In genomic region chr4:128825226-128825625, GRCh38 we compare ENCODE assay signal across 14 cellular contexts. TPM values are rescaled to one million over a fixed set of nuclear protein-coding genes. Genes with fewer than 3 reads are reported as not detected.
DNase-seq lines count a peak whose midpoint lies in the region; ATAC-seq and TF ChIP-seq lines count a peak whose summit lies in the region.
"Had no signal": no experiment of that assay in that cellular context is flagged by ENCODE, and none has a peak within 500 bp of the region (broad histone marks: within the 10 kb centered on the region; RNA-seq: fewer than 3 reads in every experiment).

No MANE protein-coding gene starts in this region.

- POLR2A ChIA-PET in RWPE1 (lab: Yijun Ruan, JAX; ENCODE audit: low non-redundant PET), result no interaction called here

- no peaks in the 10 kb centered on the region for H3K36me3 ChIP-seq in skeletal muscle satellite cell (ENCODE audit: insufficient read depth, low read length)
- H3K36me3 ChIP-seq: cardiac muscle cell, prostate gland had no signal

- H3K27ac ChIP-seq in RWPE1, result peak overlapping the region; percentile 40; the same call in 1 of the 2 replicates
- H3K27ac ChIP-seq: cardiac muscle cell, prostate gland had no signal

- no peak for ATAC-seq in GM19463 (IDR thresholded peaks at IDR 0.05; ENCODE audit: unreplicated experiment)
- ATAC-seq: HepG2, left lobe of liver had no signal

- TF ChIP-seq CTCF in RWPE1 (conservative IDR thresholded peaks at IDR 0.05; ENCODE audit: low read depth) (no peak), fibroblast of the aortic adventitia (IDR thresholded peaks at IDR 0.05; ENCODE audit: insufficient read depth, low read length) (no peak)

- H3K9me3 ChIP-seq in skeletal muscle satellite cell (replicated peaks; ENCODE audit: low read length), result no peaks in the 10 kb centered on the region
- H3K9me3 ChIP-seq: prostate gland had no signal

- H3K9ac ChIP-seq in skeletal muscle satellite cell (ENCODE audit: low read depth, low read length), result peak overlapping the region; percentile 24

- peak; percentile 45 for DNase-seq in ELF-1 (ENCODE audit: low read depth, low spot score)
- DNase-seq in RWPE1 (ENCODE audit: low spot score), result peak; percentile 79
- peak; percentile 35 for DNase-seq in fibroblast of the aortic adventitia (ENCODE audit: low read depth)
- no peak for DNase-seq in stimulated activated CD4-positive, alpha-beta T cell treated with anti-CD3 and anti-CD28 coated beads, Interleukin-4, amount 100 ng/mL, for 24 hours
- DNase-seq in KBM-7, result no peak
- DNase-seq: activated CD8-positive, alpha-beta memory T cell treated with anti-CD3 and anti-CD28 coated beads, Interleukin-2, amount 50 U/mL, for 4 hours; DMS79; NCI-H1930 had no signal

- H3K4me2 ChIP-seq in skeletal muscle satellite cell (ENCODE audit: low read length), result peak overlapping the region; percentile 12

- peaks cover 49% of the 10 kb centered on the region for H3K4me1 ChIP-seq in skeletal muscle satellite cell (ENCODE audit: control insufficient read depth, insufficient read depth, low read length)
- H3K4me1 ChIP-seq: prostate gland had no signal

- H3K27me3 ChIP-seq in skeletal muscle satellite cell (ENCODE audit: control insufficient read depth, insufficient read depth, low read length), result no peaks in the 10 kb centered on the region
- H3K27me3 ChIP-seq: cardiac muscle cell had no signal

- in situ Hi-C loops in KBM-7 (cut with MboI; ENCODE audit: low pct_unique_long_range_greater_than_20kb, low sequenced_read_pairs), result no loop called here

- H3K4me3 ChIP-seq in fibroblast of the aortic adventitia (ENCODE audit: low read depth, low read length) (no peak overlapping the region), skeletal muscle satellite cell (ENCODE audit: low read length) (peak overlapping the region; percentile 15)
- H3K4me3 ChIP-seq: cardiac muscle cell, prostate gland had no signal

- CTCF ChIA-PET in RWPE1 (lab: Yijun Ruan, JAX), result no interaction called here

RNA-seq across cellular contexts. Expression of gene JADE1, which starts 15.7 kb away (rescaled TPM):
- total RNA-seq in fibroblast of the aortic adventitia (ENCODE audit: low replicate concordance), result 20.0 and 25.8 TPM in 2 replicates
- total RNA-seq in skeletal muscle satellite cell (2012; rRNA removed), result 17.0 and 20.5 TPM in 2 replicates

Comparison
In these comparisons a context has a peak if more than half of its experiments do, and no peak if none do; other contexts are left out.
1. DNase-seq: peak in ELF-1 (single experiment), RWPE1 (single experiment) and fibroblast of the aortic adventitia (single experiment); none in stimulated activated CD4-positive, alpha-beta T cell treated with anti-CD3 and anti-CD28 coated beads, Interleukin-4, amount 100 ng/mL, for 24 hours (single experiment) and KBM-7 (single experiment).